ENCODE assay signal across 2 cellular contexts in the genomic region with DNA sequence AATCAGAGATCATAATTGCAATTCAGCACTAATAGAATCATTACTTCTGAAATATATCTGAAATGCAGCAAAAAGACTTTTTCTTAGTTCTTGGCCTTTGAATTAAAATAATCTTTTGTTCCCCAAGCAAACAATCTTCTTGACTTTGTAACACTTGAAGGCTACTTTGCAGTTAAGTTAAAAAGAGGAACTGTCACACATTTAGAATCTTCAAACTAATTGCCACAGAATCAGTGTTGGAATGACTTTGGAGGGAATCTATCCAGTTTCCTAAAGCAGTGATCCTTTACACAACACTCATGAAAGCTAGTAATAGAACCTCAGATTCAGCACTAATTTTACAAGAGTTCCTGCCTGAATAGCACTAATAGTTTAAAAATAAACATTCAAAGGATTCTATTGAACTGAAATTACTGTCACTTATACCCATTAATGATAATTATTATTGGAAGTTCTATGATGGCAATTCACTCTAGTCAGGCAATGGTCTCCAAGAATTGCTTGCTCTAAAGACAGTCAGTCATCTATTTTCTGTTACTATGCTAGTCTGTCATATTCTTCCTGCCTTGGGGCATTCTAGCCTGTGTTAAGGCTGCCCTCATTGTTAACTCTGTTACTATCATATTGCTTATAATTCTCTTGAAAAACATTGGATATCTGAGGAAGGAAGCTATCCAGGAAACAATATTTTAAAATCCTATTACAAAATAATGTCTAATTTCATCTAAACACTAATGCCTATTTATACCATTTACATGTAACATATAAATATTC.
TF ChIP-seq lines count a peak whose summit lies in the region.

No MANE protein-coding gene starts in this region.

TF ChIP-seq in GM12878, 131 proteins besides CTCF, POLR2A, EP300 and RAD21 (continued from another document):
- TF ChIP-seq SPI1 (IDR thresholded peaks at IDR 0.05; ENCODE audit: borderline replicate concordance, insufficient read depth, low read depth, low read length), result peak; percentile 66; the same call in 1 of the 2 replicates
- TF ChIP-seq BMI1 (IDR thresholded peaks at IDR 0.05; ENCODE audit: borderline replicate concordance), result no peak
TF ChIP-seq in GM12878: peak in this region for 1.

TF ChIP-seq in HepG2, 621 proteins besides CTCF, POLR2A, EP300 and RAD21 (continued from another document):
- no peak for TF ChIP-seq ZUFSP (CRISPR knock-in tag; IDR thresholded peaks at IDR 0.05; ENCODE audit: borderline replicate concordance)
